Comparison of ENCODE assay signal across 17 cellular contexts in the genomic region with DNA sequence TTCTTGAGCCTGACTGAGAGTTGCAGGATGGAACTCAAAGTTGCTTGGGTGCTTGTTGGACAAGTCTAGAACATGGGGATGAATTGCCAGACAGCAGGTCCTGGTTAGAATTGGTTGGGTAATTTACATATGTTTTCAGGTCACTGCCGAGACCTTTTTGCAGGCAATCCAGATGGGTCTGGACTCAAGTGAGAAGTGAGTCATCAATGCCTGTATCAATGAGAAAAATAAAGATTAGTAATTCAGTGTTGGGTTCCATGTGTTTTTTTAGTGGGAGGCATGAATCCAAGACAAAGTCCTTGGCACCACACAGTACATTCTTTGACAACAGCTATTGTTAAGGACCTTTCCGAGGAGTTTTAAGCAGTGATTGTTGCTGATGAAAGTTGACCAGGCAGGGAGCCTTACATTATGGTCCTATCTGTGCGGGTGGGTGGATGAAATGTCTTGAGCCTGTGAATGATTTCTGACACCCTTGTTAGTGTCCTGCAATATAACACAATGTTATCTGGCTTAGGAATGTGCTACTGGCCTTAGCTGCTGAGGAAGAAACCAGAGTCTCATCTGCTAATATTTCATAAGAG.
DNase-seq lines count a peak whose midpoint lies in the region; ATAC-seq, FAIRE-seq and TF ChIP-seq lines count a peak whose summit lies in the region.
"Had no signal": no experiment of that assay in that cellular context is flagged by ENCODE, and none has a peak within 500 bp of the region (broad histone marks: within the 10 kb centered on the region; RNA-seq: fewer than 3 reads in every experiment).

No MANE protein-coding gene starts in this region.

- peaks cover 5% of the 10 kb centered on the region for H3K4me1 Mint-ChIP-seq in astrocyte (ENCODE audit: low read depth, unreplicated experiment)
- H3K4me1 Mint-ChIP-seq in endodermal cell, result peaks cover 52% of the 10 kb centered on the region

- H3K4me3 ChIP-seq in astrocyte (ENCODE audit: insufficient read depth, low read depth, low read length) (no peak overlapping the region), endodermal cell (ENCODE audit: low read length) (no peak overlapping the region)
- H3K4me3 ChIP-seq: A549, GM12878, HAP-1 had no signal

- H4K20me1 ChIP-seq in astrocyte (ENCODE audit: insufficient read depth, low read length), result no peaks in the 10 kb centered on the region

- WGBS in endodermal cell (ENCODE audit: insufficient coverage in 1 of 2, insufficient read length in 1 of 2), 2 experiments, result 79% methylated on average over 3 of the region's 3 CpGs

- H3K4me1 ChIP-seq in astrocyte (ENCODE audit: insufficient read depth, low read length) (no peaks in the 10 kb centered on the region), endodermal cell (ENCODE audit: control insufficient read depth, insufficient read depth, low read length) (peaks cover 41% of the 10 kb centered on the region)
- H3K4me1 ChIP-seq: A549, HAP-1 had no signal

- DNase-seq in astrocyte (ENCODE audit: low read depth) (peak; percentile 64), endodermal cell (peak; percentile 33), fibroblast of peridontal ligament (ENCODE audit: extremely low read depth) (peak; percentile 8), NAMALWA (ENCODE audit: low spot score) (no peak), GDM1 (lab: John Stamatoyannopoulos, UW) (no peak)
- DNase-seq: BE2C; CD4-positive, alpha-beta memory T cell; COR-L47; DMS153; IMR-90 had no signal

- H3K27ac ChIP-seq in astrocyte (ENCODE audit: low read depth, low read length), result no peak overlapping the region
- H3K27ac ChIP-seq in endodermal cell (ENCODE audit: low read depth, low read length), result no peak overlapping the region
- H3K27ac ChIP-seq: A549, C4-2B had no signal

- H3K27ac Mint-ChIP-seq in astrocyte (ENCODE audit: unreplicated experiment), result no peak overlapping the region
- H3K27ac Mint-ChIP-seq in endodermal cell, result no peak overlapping the region
- H3K27ac Mint-ChIP-seq: CD4-positive, alpha-beta memory T cell had no signal

- no peaks in the 10 kb centered on the region for H3K36me3 ChIP-seq in astrocyte (ENCODE audit: insufficient read depth, low read length)
- no peaks in the 10 kb centered on the region for H3K36me3 ChIP-seq in endodermal cell (ENCODE audit: control insufficient read depth, insufficient read depth, low read length)
- H3K36me3 ChIP-seq: BE2C, HAP-1 had no signal

- no peak overlapping the region for H2AFZ ChIP-seq in astrocyte (ENCODE audit: low read depth, low read length)

- H3K9ac ChIP-seq in astrocyte (ENCODE audit: low read length) (no peak overlapping the region), endodermal cell (ENCODE audit: extremely low read depth, low read length, poor library complexity, severe bottlenecking) (no peak overlapping the region)

- H3K4me2 ChIP-seq in astrocyte (ENCODE audit: low read length), result no peak overlapping the region
- H3K4me2 ChIP-seq: A549 had no signal

- no peaks in the 10 kb centered on the region for H3K79me2 ChIP-seq in astrocyte (ENCODE audit: insufficient read depth, low read length)

- H3K4me3 Mint-ChIP-seq in astrocyte (ENCODE audit: unreplicated experiment) (no peak overlapping the region), endodermal cell (no peak overlapping the region)
- H3K4me3 Mint-ChIP-seq: CD4-positive, alpha-beta memory T cell had no signal

- H3K36me3 Mint-ChIP-seq in astrocyte (ENCODE audit: low read depth, unreplicated experiment) (peaks cover 5% of the 10 kb centered on the region), endodermal cell (ENCODE audit: low read depth) (no peaks in the 10 kb centered on the region)
- H3K36me3 Mint-ChIP-seq: CD4-positive, alpha-beta memory T cell had no signal

- TF ChIP-seq CTCF in astrocyte (IDR thresholded peaks at IDR 0.05; ENCODE audit: insufficient read depth, low read depth, low read length), result no peak
- no peak for TF ChIP-seq CTCF in endodermal cell (conservative IDR thresholded peaks at IDR 0.05)

- H3K27me3 Mint-ChIP-seq in astrocyte (ENCODE audit: low read depth, unreplicated experiment), result peaks cover 16% of the 10 kb centered on the region
- peaks cover 11% of the 10 kb centered on the region for H3K27me3 Mint-ChIP-seq in endodermal cell (ENCODE audit: insufficient read depth)
- H3K27me3 Mint-ChIP-seq: CD4-positive, alpha-beta memory T cell had no signal

- H3K27me3 ChIP-seq in astrocyte (ENCODE audit: insufficient read depth, low read length) (peaks cover 10% of the 10 kb centered on the region), endodermal cell (ENCODE audit: control insufficient read depth, insufficient read depth, low read length, poor library complexity, severe bottlenecking) (peaks cover 5% of the 10 kb centered on the region)
- H3K27me3 ChIP-seq: BE2C had no signal

- H3K9me3 ChIP-seq in astrocyte (ENCODE audit: insufficient read depth, low read depth, low read length) (no peaks in the 10 kb centered on the region), endodermal cell (ENCODE audit: control insufficient read depth, low read length) (no peaks in the 10 kb centered on the region)
- H3K9me3 ChIP-seq: A549, BE2C, HAP-1 had no signal

- H3K9me3 Mint-ChIP-seq in astrocyte (ENCODE audit: unreplicated experiment), result peaks cover 3% of the 10 kb centered on the region
- no peaks in the 10 kb centered on the region for H3K9me3 Mint-ChIP-seq in endodermal cell

- no peak for ATAC-seq in GM19023 (IDR thresholded peaks at IDR 0.05; ENCODE audit: unreplicated experiment)
- ATAC-seq: A549, GM12878 had no signal

- no peak for FAIRE-seq in astrocyte (lab: Jason Lieb, UNC)
- FAIRE-seq: A549, D721Med, GM12878, H1 had no signal

Comparison
In these comparisons a context has a peak if more than half of its experiments do, and no peak if none do; other contexts are left out.
1. DNase-seq: peak in astrocyte (single experiment), endodermal cell (single experiment) and fibroblast of peridontal ligament (single experiment); none in NAMALWA (single experiment) and GDM1 (single experiment).